Comparison of ENCODE assay signal across 8 cellular contexts in the genomic region with DNA sequence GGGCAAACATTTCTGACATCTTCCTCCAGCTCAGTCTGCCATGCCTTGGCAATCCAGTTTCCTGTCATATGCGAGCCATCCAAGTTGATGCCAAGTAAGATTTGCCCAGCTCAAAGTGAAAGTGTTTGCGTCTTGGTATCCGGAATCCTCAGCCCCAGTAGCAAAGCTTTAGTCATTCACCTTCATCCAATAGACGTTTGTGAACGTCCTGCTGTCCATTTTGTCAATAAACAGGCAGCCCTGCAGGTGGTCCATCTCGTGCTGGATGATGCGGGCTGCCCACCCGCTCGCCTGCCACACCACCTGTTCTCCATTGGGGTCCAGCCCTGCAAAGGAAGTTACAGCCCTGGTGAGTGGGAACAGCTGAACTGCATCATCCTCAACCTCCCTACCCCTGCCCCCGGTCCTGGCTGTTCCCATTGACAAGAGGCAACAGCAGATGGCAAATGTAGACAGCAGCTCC. TPM values are rescaled to one million over a fixed set of nuclear protein-coding genes. Genes with fewer than 3 reads are reported as not detected.
DNase-seq lines count a peak whose midpoint lies in the region; ATAC-seq and TF ChIP-seq lines count a peak whose summit lies in the region.

No MANE protein-coding gene starts in this region.

- H3K4me3 Mint-ChIP-seq in activated CD8-positive, alpha-beta memory T cell treated with anti-CD3 and anti-CD28 coated beads, Interleukin-2, amount 10 ng/mL, durations not matched to agents 7 days and 5 days, result peak overlapping the region; percentile 82
- H3K4me3 Mint-ChIP-seq in immature natural killer cell (peak overlapping the region; percentile 33 to 74 (median 67)), type B pancreatic cell (peak overlapping the region; percentile 85)

- CTCF ChIA-PET in activated CD8-positive, alpha-beta memory T cell treated with anti-CD3 and anti-CD28 coated beads, Interleukin-2, amount 10 ng/mL, durations not matched to agents 7 days and 5 days (lab: Charles Lee), result interaction anchor here (1.0 to 4.7 kb wide), 5 partner anchors 11 to 178 kb away, joined by 3 to 40 read pairs (median 6); partner anchors contain the start of genes COG8, NIP7 and VPS4A

- no peaks in the 10 kb centered on the region for H3K9me3 Mint-ChIP-seq in activated CD8-positive, alpha-beta memory T cell treated with anti-CD3 and anti-CD28 coated beads, Interleukin-2, amount 10 ng/mL, durations not matched to agents 7 days and 5 days (ENCODE audit: low read depth)
- no peaks in the 10 kb centered on the region for H3K9me3 Mint-ChIP-seq in immature natural killer cell
- H3K9me3 Mint-ChIP-seq in type B pancreatic cell, result no peaks in the 10 kb centered on the region

- peak overlapping the region; percentile 69 for H3K27ac Mint-ChIP-seq in activated CD8-positive, alpha-beta memory T cell treated with anti-CD3 and anti-CD28 coated beads, Interleukin-2, amount 10 ng/mL, durations not matched to agents 7 days and 5 days
- peak overlapping the region in 3 of 6 donors; percentile 11 to 62 (median 16) for H3K27ac Mint-ChIP-seq in immature natural killer cell
- H3K27ac Mint-ChIP-seq in type B pancreatic cell, result peak overlapping the region; percentile 64

- no peaks in the 10 kb centered on the region for H3K27me3 Mint-ChIP-seq in activated CD8-positive, alpha-beta memory T cell treated with anti-CD3 and anti-CD28 coated beads, Interleukin-2, amount 10 ng/mL, durations not matched to agents 7 days and 5 days
- H3K27me3 Mint-ChIP-seq in immature natural killer cell (ENCODE audit: low read depth in 3 of 3) (peaks cover 0 to 7% (median 3%) of the 10 kb centered on the region in 3 donors), type B pancreatic cell (no peaks in the 10 kb centered on the region)

- H3K36me3 Mint-ChIP-seq in activated CD8-positive, alpha-beta memory T cell treated with anti-CD3 and anti-CD28 coated beads, Interleukin-2, amount 10 ng/mL, durations not matched to agents 7 days and 5 days, result peaks cover 23% of the 10 kb centered on the region
- H3K36me3 Mint-ChIP-seq in immature natural killer cell (peaks cover 3 to 9% (median 6%) of the 10 kb centered on the region in 3 donors), type B pancreatic cell (peaks cover 6% of the 10 kb centered on the region)

- no peak for ATAC-seq in activated CD8-positive, alpha-beta memory T cell treated with anti-CD3 and anti-CD28 coated beads, Interleukin-2, amount 10 ng/mL, durations not matched to agents 7 days and 5 days

- DNase-seq in A172 (ENCODE audit: low spot score) (peak; percentile 55), H4 (ENCODE audit: low spot score) (peak; percentile 58), immature natural killer cell (no peak), type B pancreatic cell (ENCODE audit: extremely low spot score, unreplicated experiment) (no peak), SKM-1 treated with dmso at 0.1 percent for 144 hours (lab: John Stamatoyannopoulos, UW; ENCODE audit: unreplicated experiment) (no peak), NCI-H1417 treated with DMSO at 0.1 percent for 48 hours (lab: John Stamatoyannopoulos, UW) (no peak), COLO829 (ENCODE audit: low spot score) (no peak)
- DNase-seq in activated CD8-positive, alpha-beta memory T cell treated with anti-CD3 and anti-CD28 coated beads, Interleukin-2, amount 10 ng/mL, durations not matched to agents 7 days and 5 days, result peak; percentile 54

- no peak for TF ChIP-seq CTCF in type B pancreatic cell (conservative IDR thresholded peaks at IDR 0.05)

- peaks cover 58% of the 10 kb centered on the region for H3K4me1 Mint-ChIP-seq in activated CD8-positive, alpha-beta memory T cell treated with anti-CD3 and anti-CD28 coated beads, Interleukin-2, amount 10 ng/mL, durations not matched to agents 7 days and 5 days
- peaks cover 29 to 31% of the 10 kb centered on the region in 2 donors for H3K4me1 Mint-ChIP-seq in immature natural killer cell
- peaks cover 20% of the 10 kb centered on the region for H3K4me1 Mint-ChIP-seq in type B pancreatic cell (ENCODE audit: unreplicated experiment)

RNA-seq across cellular contexts. Expression of gene PDF, which starts 1.5 kb away (rescaled TPM):
- 44.3 and 68.4 TPM in 2 replicates for total RNA-seq in A172 (2014; rRNA removed; shearing (Covaris generic))
- total RNA-seq in H4 (2014; rRNA removed; shearing (Covaris generic)), result 36.9 and 38.5 TPM in 2 replicates
- total RNA-seq in activated CD8-positive, alpha-beta memory T cell treated with anti-CD3 and anti-CD28 coated beads, Interleukin-2, amount 10 ng/mL, durations not matched to agents 7 days and 5 days, result 10 to 100 TPM; 18.3 to 21.3 TPM
- 1 to 10 TPM; 6.3 to 10.0 (median 6.3) TPM for polyA plus RNA-seq in immature natural killer cell
- total RNA-seq in type B pancreatic cell (ENCODE audit: low replicate concordance), result 14.6 and 19.0 TPM in 2 replicates

RNA-seq across cellular contexts. Expression of gene COG8, which starts 10.5 kb away (rescaled TPM):
- 71.3 and 74.8 TPM in 2 replicates for total RNA-seq in A172 (2014; rRNA removed; shearing (Covaris generic))
- 28.8 and 30.8 TPM in 2 replicates for total RNA-seq in H4 (2014; rRNA removed; shearing (Covaris generic))
- 10 to 100 TPM; 27.6 to 32.7 TPM for total RNA-seq in activated CD8-positive, alpha-beta memory T cell treated with anti-CD3 and anti-CD28 coated beads, Interleukin-2, amount 10 ng/mL, durations not matched to agents 7 days and 5 days
- polyA plus RNA-seq in immature natural killer cell, result 10 to 100 TPM; 36.6 to 52.0 (median 44.4) TPM
- 42.5 and 57.3 TPM in 2 replicates for total RNA-seq in type B pancreatic cell (ENCODE audit: low replicate concordance)

RNA-seq across cellular contexts. Expression of gene NIP7, which starts 10.7 kb away (rescaled TPM):
- 42.0 and 48.2 TPM in 2 replicates for total RNA-seq in A172 (2014; rRNA removed; shearing (Covaris generic))
- 28.9 and 44.9 TPM in 2 replicates for total RNA-seq in H4 (2014; rRNA removed; shearing (Covaris generic))
- 10 to 100 TPM; 36.2 to 48.8 TPM for total RNA-seq in activated CD8-positive, alpha-beta memory T cell treated with anti-CD3 and anti-CD28 coated beads, Interleukin-2, amount 10 ng/mL, durations not matched to agents 7 days and 5 days
- 10 to 100 TPM; 13.0 to 24.9 (median 23.2) TPM for polyA plus RNA-seq in immature natural killer cell
- total RNA-seq in type B pancreatic cell (ENCODE audit: low replicate concordance), result 30.2 and 33.2 TPM in 2 replicates

RNA-seq across cellular contexts. Expression of gene VPS4A, which starts 17.7 kb away (rescaled TPM):
- total RNA-seq in A172 (2014; rRNA removed; shearing (Covaris generic)), result 58.0 and 59.3 TPM in 2 replicates
- total RNA-seq in H4 (2014; rRNA removed; shearing (Covaris generic)), result 20.9 and 23.2 TPM in 2 replicates
- total RNA-seq in activated CD8-positive, alpha-beta memory T cell treated with anti-CD3 and anti-CD28 coated beads, Interleukin-2, amount 10 ng/mL, durations not matched to agents 7 days and 5 days, result 10 to 100 TPM; 31.5 to 38.9 TPM
- 10 to 100 TPM; 26.5 to 52.0 (median 30.9) TPM for polyA plus RNA-seq in immature natural killer cell
- 23.2 and 31.2 TPM in 2 replicates for total RNA-seq in type B pancreatic cell (ENCODE audit: low replicate concordance)

RNA-seq across cellular contexts. Expression of gene TMED6, which starts 22.7 kb away (rescaled TPM):
- total RNA-seq in A172 (2014; rRNA removed; shearing (Covaris generic)), result not detected in 2 replicates
- not detected in 2 replicates for total RNA-seq in H4 (2014; rRNA removed; shearing (Covaris generic))
- total RNA-seq in activated CD8-positive, alpha-beta memory T cell treated with anti-CD3 and anti-CD28 coated beads, Interleukin-2, amount 10 ng/mL, durations not matched to agents 7 days and 5 days, result 1 to 10 TPM; 1.5 TPM
- not detected for polyA plus RNA-seq in immature natural killer cell
- total RNA-seq in type B pancreatic cell (ENCODE audit: low replicate concordance), result 1.7 and 5.3 TPM in 2 replicates

Comparison
In these comparisons a context has a peak if more than half of its experiments do, and no peak if none do; other contexts are left out.
1. DNase-seq: peak in A172 (single experiment), H4 (single experiment) and activated CD8-positive, alpha-beta memory T cell treated with anti-CD3 and anti-CD28 coated beads, Interleukin-2, amount 10 ng/mL, durations not matched to agents 7 days and 5 days (single experiment); none in immature natural killer cell (0 of 3), type B pancreatic cell (single experiment), SKM-1 treated with dmso at 0.1 percent for 144 hours (single experiment), NCI-H1417 treated with DMSO at 0.1 percent for 48 hours (single experiment) and COLO829 (single experiment).
2. Peak in every context shown above with its lines, with median percentiles within 50 percentile points of each other: H3K4me3 Mint-ChIP-seq.